ENCODE assay signal across 8 cellular contexts in genomic region chr11:832529-833113, GRCh38. TPM values are rescaled to one million over a fixed set of nuclear protein-coding genes. Genes with fewer than 3 reads are reported as not detected.
DNase-seq lines count a peak whose midpoint lies in the region; ATAC-seq and TF ChIP-seq lines count a peak whose summit lies in the region.

Gene CD151, plus strand, starts transcription at chr11:832952. Its CDS starts 3,118 bp downstream, at chr11:836070.

- peaks cover 43% of the 10 kb centered on the region for H3K4me1 Mint-ChIP-seq in activated T-cell treated with anti-CD3 and anti-CD28 coated beads, Interleukin-2, amount 50 U/mL, for 24 hours (ENCODE audit: low read depth)
- H3K4me1 Mint-ChIP-seq in natural killer cell treated with Interleukin-12 subunit alpha and Interleukin-12 subunit beta and Interleukin-15 and Interleukin-18, amount 100 ng/mL, for 72 hours (ENCODE audit: low read depth in 2 of 2), result peaks cover 11 to 23% of the 10 kb centered on the region in 2 donors

- H3K9me3 Mint-ChIP-seq in activated T-cell treated with anti-CD3 and anti-CD28 coated beads, Interleukin-2, amount 50 U/mL, for 24 hours, result no peaks in the 10 kb centered on the region
- H3K9me3 Mint-ChIP-seq in natural killer cell treated with Interleukin-12 subunit alpha and Interleukin-12 subunit beta and Interleukin-15 and Interleukin-18, amount 100 ng/mL, for 72 hours, result no peaks in the 10 kb centered on the region

- H3K4me3 ChIP-seq in fibroblast of mammary gland (ENCODE audit: control insufficient read depth, low read depth, low read length), result peak within 1 kb of the TSS; percentile 51

- ATAC-seq in GM21381 (IDR thresholded peaks at IDR 0.05; ENCODE audit: unreplicated experiment), result peak; percentile 34
- peak; percentile 77 to 82 for ATAC-seq in natural killer cell treated with Interleukin-12 subunit alpha and Interleukin-12 subunit beta and Interleukin-15 and Interleukin-18, amount 100 ng/mL, for 72 hours

- H3K36me3 Mint-ChIP-seq in activated T-cell treated with anti-CD3 and anti-CD28 coated beads, Interleukin-2, amount 50 U/mL, for 24 hours (ENCODE audit: low read depth), result peaks cover 16% of the 10 kb centered on the region
- no peaks in the 10 kb centered on the region for H3K36me3 Mint-ChIP-seq in natural killer cell treated with Interleukin-12 subunit alpha and Interleukin-12 subunit beta and Interleukin-15 and Interleukin-18, amount 100 ng/mL, for 72 hours

- TF ChIP-seq CTCF in fibroblast of mammary gland (conservative IDR thresholded peaks at IDR 0.05; ENCODE audit: control insufficient read depth, insufficient read depth, low read depth, low read length), result no peak

- peak within 1 kb of the TSS; percentile 71 for H3K4me3 Mint-ChIP-seq in activated T-cell treated with anti-CD3 and anti-CD28 coated beads, Interleukin-2, amount 50 U/mL, for 24 hours
- peak within 1 kb of the TSS; percentile 71 for H3K4me3 Mint-ChIP-seq in natural killer cell treated with Interleukin-12 subunit alpha and Interleukin-12 subunit beta and Interleukin-15 and Interleukin-18, amount 100 ng/mL, for 72 hours

- peak within 1 kb of the TSS; percentile 52 for H3K27ac Mint-ChIP-seq in activated T-cell treated with anti-CD3 and anti-CD28 coated beads, Interleukin-2, amount 50 U/mL, for 24 hours
- H3K27ac Mint-ChIP-seq in natural killer cell treated with Interleukin-12 subunit alpha and Interleukin-12 subunit beta and Interleukin-15 and Interleukin-18, amount 100 ng/mL, for 72 hours, result no peak within 1 kb of the TSS

- DNase-seq in COLO668 (lab: John Stamatoyannopoulos, UW; ENCODE audit: unreplicated experiment), result peak; percentile 53
- DNase-seq in NCI-H2227 treated with DMSO at 0.1 percent for 48 hours (lab: John Stamatoyannopoulos, UW), result peak; percentile 65
- DNase-seq in activated T-cell treated with anti-CD3 and anti-CD28 coated beads, Interleukin-2, amount 50 U/mL, for 24 hours, result peak; percentile 66
- DNase-seq in fibroblast of mammary gland (ENCODE audit: low read depth), result no peak
- no peak for DNase-seq in natural killer cell treated with Interleukin-12 subunit alpha and Interleukin-12 subunit beta and Interleukin-15 and Interleukin-18, amount 100 ng/mL, for 72 hours (ENCODE audit: low spot score)
- DNase-seq in NCI-H1048 (lab: John Stamatoyannopoulos, UW), result no peak
- no peak for DNase-seq in cerebellar cortex (ENCODE audit: low spot score)

- peaks cover 49% of the 10 kb centered on the region for H3K27me3 Mint-ChIP-seq in activated T-cell treated with anti-CD3 and anti-CD28 coated beads, Interleukin-2, amount 50 U/mL, for 24 hours
- H3K27me3 Mint-ChIP-seq in natural killer cell treated with Interleukin-12 subunit alpha and Interleukin-12 subunit beta and Interleukin-15 and Interleukin-18, amount 100 ng/mL, for 72 hours, result peaks cover 0 to 15% of the 10 kb centered on the region in 2 donors

RNA-seq across cellular contexts. Expression of gene CD151, which starts in this region (rescaled TPM):
- total RNA-seq in natural killer cell treated with Interleukin-12 subunit alpha and Interleukin-12 subunit beta and Interleukin-15 and Interleukin-18, amount 100 ng/mL, for 72 hours, result 10 to 100 TPM; 45.0 to 72.0 TPM

Comparison
In these comparisons a context has a peak if more than half of its experiments do, and no peak if none do; other contexts are left out.
1. DNase-seq: peak in COLO668 (single experiment), NCI-H2227 treated with DMSO at 0.1 percent for 48 hours (single experiment) and activated T-cell treated with anti-CD3 and anti-CD28 coated beads, Interleukin-2, amount 50 U/mL, for 24 hours (single experiment); none in fibroblast of mammary gland (single experiment), natural killer cell treated with Interleukin-12 subunit alpha and Interleukin-12 subunit beta and Interleukin-15 and Interleukin-18, amount 100 ng/mL, for 72 hours (single experiment), NCI-H1048 (single experiment) and cerebellar cortex (single experiment).